ENCODE assay signal across 19 cellular contexts in the genomic region with DNA sequence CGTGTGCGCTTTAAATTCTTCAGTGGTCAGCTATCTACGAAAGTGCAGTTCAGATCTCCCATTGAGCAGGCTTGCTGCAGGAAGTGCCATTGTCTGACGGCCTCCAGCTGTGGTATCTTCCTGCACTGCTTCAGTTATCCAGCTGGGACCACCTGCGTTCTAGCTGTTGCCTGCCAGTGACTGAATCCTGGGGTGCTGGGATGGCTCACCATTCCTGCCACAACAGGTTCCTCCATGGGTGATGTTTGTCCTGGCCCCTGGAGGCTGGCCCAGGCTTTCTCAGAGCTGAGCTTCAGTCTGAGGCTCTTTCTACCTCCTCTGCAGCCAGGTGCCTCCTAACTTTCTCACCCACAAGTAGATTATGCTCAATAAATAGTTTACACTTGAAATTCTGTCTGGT.
"Had no signal": no experiment of that assay in that cellular context is flagged by ENCODE, and none has a peak within 500 bp of the region (broad histone marks: within the 10 kb centered on the region; RNA-seq: fewer than 3 reads in every experiment).

No MANE protein-coding gene starts in this region.

- ATAC-seq: activated CD4-positive, alpha-beta T cell treated with anti-CD3 and anti-CD28 coated beads for 36 hours; activated T-helper 17 cell treated with anti-CD3 and anti-CD28 coated beads, Interleukin-2, amount 50 U/mL, for 72 hours; body of pancreas; foreskin keratinocyte; left lobe of liver; right lobe of liver; upper lobe of right lung had no signal

- DNase-seq: activated CD4-positive, alpha-beta T cell treated with anti-CD3 and anti-CD28 coated beads for 36 hours; activated CD4-positive, alpha-beta T cell treated with anti-CD3 and anti-CD28 coated beads, Interleukin-2, amount 50 U/mL, for 48 hours; activated naive CD4-positive, alpha-beta T cell treated with Interleukin-2 at 50 U/mL for 16 hours; activated naive CD8-positive, alpha-beta T cell treated with anti-CD3 and anti-CD28 coated beads, Interleukin-2, amount 10 ng/mL, durations not matched to agents 7 days and 5 days; activated T-cell treated with anti-CD3 and anti-CD28 coated beads, Interleukin-2, amount 50 U/mL, for 1 hour; body of pancreas; dermis blood vessel endothelial cell; effector memory CD4-positive, alpha-beta T cell; foreskin keratinocyte; hippocampal formation; naive B cell; right lobe of liver; small intestine; stimulated activated CD4-positive, alpha-beta T cell treated with anti-CD3 and anti-CD28 coated beads, Interleukin-15, amount 100 ng/mL, for 24 hours; stimulated activated CD4-positive, alpha-beta T cell treated with anti-CD3 and anti-CD28 coated beads, Interleukin-2, amount 100 ng/mL, for 48 hours; stomach; upper lobe of right lung had no signal
